ENCODE assay signal across 11 cellular contexts in the genomic region with DNA sequence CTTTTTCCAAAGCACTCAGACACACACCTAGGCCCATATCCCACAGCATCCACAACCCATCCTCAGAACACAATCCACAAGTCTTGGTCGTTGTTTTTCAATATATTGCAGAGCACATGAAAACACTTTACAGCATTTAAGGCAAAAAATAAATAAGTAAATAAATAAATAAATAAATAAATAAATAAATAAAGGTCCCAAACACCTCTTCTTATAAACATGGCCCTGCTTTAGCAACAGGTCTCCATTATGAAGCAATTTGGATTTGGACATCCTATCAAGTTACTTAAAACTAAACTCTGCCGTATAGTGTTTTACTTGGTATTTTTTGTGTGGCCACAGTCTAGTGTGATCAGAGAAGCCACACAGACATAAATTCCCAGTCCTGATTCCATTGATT. TPM values are rescaled to one million over a fixed set of nuclear protein-coding genes. Genes with fewer than 3 reads are reported as not detected.
"Had no signal": no experiment of that assay in that cellular context is flagged by ENCODE, and none has a peak within 500 bp of the region (broad histone marks: within the 10 kb centered on the region; RNA-seq: fewer than 3 reads in every experiment).

No MANE protein-coding gene starts in this region.

- H3K27ac Mint-ChIP-seq: GM23338, H9, HFFc6 had no signal

- H3K4me1 ChIP-seq: HAP-1 had no signal

- H3K27ac ChIP-seq: GM23248 had no signal

- H3K9me3 Mint-ChIP-seq: GM23338, H9, HFFc6 had no signal

- FAIRE-seq: H1, H54 had no signal

- H3K4me3 Mint-ChIP-seq: GM23338, H9, HFFc6 had no signal

- H2AFZ ChIP-seq: GM23248, GM23338 had no signal

- H3K9me3 ChIP-seq: HAP-1 had no signal

- H3K9ac ChIP-seq: GM23248 had no signal

- H3K4me3 ChIP-seq: GM23248, GM23338, HAP-1 had no signal

- H3K36me3 ChIP-seq: HAP-1 had no signal

- H3K4me2 ChIP-seq: GM23338 had no signal

- ATAC-seq: GM23338, HCT116 had no signal

- DNase-seq: GM23248, GOT3, H7, H9, HCEC 1CT, HFFc6 had no signal

RNA-seq across cellular contexts. Expression of a gene that starts 10.7 kb away (rescaled TPM):
- polyA plus RNA-seq: GM23248 had no signal
